Comparison of ENCODE assay signal across 1 cellular context in the genomic region with DNA sequence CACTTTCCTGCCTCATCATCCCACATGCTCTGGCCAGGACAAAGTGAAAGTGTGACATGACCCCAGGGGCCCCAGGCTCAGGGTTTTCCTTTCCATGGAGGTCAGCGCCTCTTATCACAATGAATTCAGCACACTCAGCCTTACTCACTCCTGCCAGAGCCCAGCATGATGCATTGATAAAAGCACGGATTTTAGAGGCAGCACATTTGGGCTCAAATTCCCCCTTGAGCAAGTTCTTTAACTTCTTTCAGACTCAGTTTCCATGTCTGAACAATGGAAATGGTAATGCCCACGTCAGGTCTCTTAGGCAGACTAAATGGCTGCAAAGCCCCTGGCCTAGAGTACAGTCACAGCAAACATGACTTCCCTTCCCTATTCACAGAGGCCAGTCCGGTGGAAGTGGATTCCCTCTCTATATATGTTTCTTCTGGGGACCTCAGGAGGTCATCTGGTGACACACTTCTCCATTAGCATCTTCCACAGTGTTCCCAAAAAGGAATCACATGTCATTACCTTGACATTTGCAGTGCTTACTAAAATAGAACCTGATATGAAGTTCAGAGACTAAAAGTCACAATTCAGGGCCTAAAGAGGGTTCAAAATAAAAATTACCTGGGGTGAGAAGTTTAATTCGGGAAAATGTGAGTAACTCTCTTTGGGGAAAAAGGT.
A peak's percentile ranks its signal among the peaks of the same experiment; 100 is the strongest.
TF ChIP-seq lines count a peak whose summit lies in the region.

No MANE protein-coding gene starts in this region.

TF ChIP-seq in K562, 482 proteins besides CTCF, POLR2A, EP300 and RAD21 (continued from another document):
- TF ChIP-seq NR2C1 (IDR thresholded peaks at IDR 0.05): no peak
- TF ChIP-seq NR2C1 (tag; IDR thresholded peaks at IDR 0.05): peak; percentile 91
- TF ChIP-seq FOSL1 (tag; conservative IDR thresholded peaks at IDR 0.05): peak; percentile 93
- TF ChIP-seq, protein P1, sequence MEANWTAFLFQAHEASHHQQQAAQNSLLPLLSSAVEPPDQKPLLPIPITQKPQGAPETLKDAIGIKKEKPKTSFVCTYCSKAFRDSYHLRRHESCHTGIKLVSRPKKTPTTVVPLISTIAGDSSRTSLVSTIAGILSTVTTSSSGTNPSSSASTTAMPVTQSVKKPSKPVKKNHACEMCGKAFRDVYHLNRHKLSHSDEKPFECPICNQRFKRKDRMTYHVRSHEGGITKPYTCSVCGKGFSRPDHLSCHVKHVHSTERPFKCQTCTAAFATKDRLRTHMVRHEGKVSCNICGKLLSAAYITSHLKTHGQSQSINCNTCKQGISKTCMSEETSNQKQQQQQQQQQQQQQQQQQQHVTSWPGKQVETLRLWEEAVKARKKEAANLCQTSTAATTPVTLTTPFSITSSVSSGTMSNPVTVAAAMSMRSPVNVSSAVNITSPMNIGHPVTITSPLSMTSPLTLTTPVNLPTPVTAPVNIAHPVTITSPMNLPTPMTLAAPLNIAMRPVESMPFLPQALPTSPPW (CRISPR knock-in tag; IDR thresholded peaks at IDR 0.05): no peak
- TF ChIP-seq BACH1 (tag; IDR thresholded peaks at IDR 0.05): peak; percentile 30; the same call in 1 of the 2 replicates
- TF ChIP-seq KAT2B (IDR thresholded peaks at IDR 0.05; ENCODE audit: low read depth, low read length): no peak
- TF ChIP-seq RCOR1 (IDR thresholded peaks at IDR 0.05; ENCODE audit: borderline replicate concordance in 1 of 2, low read depth in 2 of 2, low read length in 2 of 2): peak in 1 of 2 experiments; percentile 77; a peak in 2 of 4 replicates
- no peak for TF ChIP-seq JUND (IDR thresholded peaks at IDR 0.05; ENCODE audit: borderline replicate concordance, low read depth, low read length)
- peak; percentile 42; the same call in 1 of the 3 replicates for TF ChIP-seq JUND (tag; IDR thresholded peaks at IDR 0.05; ENCODE audit: borderline replicate concordance, low read depth, low read length)
- no peak for TF ChIP-seq KLF1 (tag; IDR thresholded peaks at IDR 0.05)
- TF ChIP-seq SMARCA4 (IDR thresholded peaks at IDR 0.05): no peak; the same call in 1 of the 2 replicates
- peak; percentile 33; the same call in 1 of the 2 replicates for TF ChIP-seq NCOR1 (IDR thresholded peaks at IDR 0.05)
- TF ChIP-seq, protein P2, sequence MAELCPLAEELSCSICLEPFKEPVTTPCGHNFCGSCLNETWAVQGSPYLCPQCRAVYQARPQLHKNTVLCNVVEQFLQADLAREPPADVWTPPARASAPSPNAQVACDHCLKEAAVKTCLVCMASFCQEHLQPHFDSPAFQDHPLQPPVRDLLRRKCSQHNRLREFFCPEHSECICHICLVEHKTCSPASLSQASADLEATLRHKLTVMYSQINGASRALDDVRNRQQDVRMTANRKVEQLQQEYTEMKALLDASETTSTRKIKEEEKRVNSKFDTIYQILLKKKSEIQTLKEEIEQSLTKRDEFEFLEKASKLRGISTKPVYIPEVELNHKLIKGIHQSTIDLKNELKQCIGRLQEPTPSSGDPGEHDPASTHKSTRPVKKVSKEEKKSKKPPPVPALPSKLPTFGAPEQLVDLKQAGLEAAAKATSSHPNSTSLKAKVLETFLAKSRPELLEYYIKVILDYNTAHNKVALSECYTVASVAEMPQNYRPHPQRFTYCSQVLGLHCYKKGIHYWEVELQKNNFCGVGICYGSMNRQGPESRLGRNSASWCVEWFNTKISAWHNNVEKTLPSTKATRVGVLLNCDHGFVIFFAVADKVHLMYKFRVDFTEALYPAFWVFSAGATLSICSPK (IDR thresholded peaks at IDR 0.05; ENCODE audit: borderline replicate concordance): no peak
- TF ChIP-seq ZNF165 (CRISPR knock-in tag; IDR thresholded peaks at IDR 0.05; ENCODE audit: borderline replicate concordance): no peak
- no peak for TF ChIP-seq SMARCC2 (IDR thresholded peaks at IDR 0.05; ENCODE audit: low read depth)
- TF ChIP-seq U2AF1 (optimal IDR thresholded peaks at IDR 0.05; ENCODE audit: low read depth, low read length): no peak
- peak; percentile 62 for TF ChIP-seq MAFG (tag; conservative IDR thresholded peaks at IDR 0.05)
- no peak for TF ChIP-seq KDM5B (IDR thresholded peaks at IDR 0.05; ENCODE audit: insufficient replicate concordance, low read depth, low read length)
- TF ChIP-seq TAL1 (IDR thresholded peaks at IDR 0.05): peak; percentile 22; the same call in 1 of the 2 replicates
- TF ChIP-seq TCF3 (CRISPR knock-in tag; IDR thresholded peaks at IDR 0.05): peak; percentile 46; the same call in 1 of the 2 replicates
- TF ChIP-seq DPF2 (IDR thresholded peaks at IDR 0.05): 0 out of 2 replicates have a peak, but pooled peaks have one; percentile 24
- TF ChIP-seq ZKSCAN1 (IDR thresholded peaks at IDR 0.05; ENCODE audit: low read depth, low read length): no peak
- no peak for TF ChIP-seq ZNF589 (CRISPR knock-in tag; IDR thresholded peaks at IDR 0.05; ENCODE audit: low read depth)
- no peak for TF ChIP-seq RBM34 (IDR thresholded peaks at IDR 0.05; ENCODE audit: borderline replicate concordance, insufficient read depth, low read length)
- TF ChIP-seq, protein P3, sequence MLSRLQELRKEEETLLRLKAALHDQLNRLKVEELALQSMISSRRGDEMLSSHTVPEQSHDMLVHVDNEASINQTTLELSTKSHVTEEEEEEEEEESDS (CRISPR knock-in tag; IDR thresholded peaks at IDR 0.05): no peak
- TF ChIP-seq NR2F6 (CRISPR knock-in tag; IDR thresholded peaks at IDR 0.05): no peak
- no peak for TF ChIP-seq ZNF696 (CRISPR knock-in tag; conservative IDR thresholded peaks at IDR 0.05)
- TF ChIP-seq FOS (IDR thresholded peaks at IDR 0.05; ENCODE audit: extremely low read depth, insufficient read length): no peak
- TF ChIP-seq, protein P4, sequence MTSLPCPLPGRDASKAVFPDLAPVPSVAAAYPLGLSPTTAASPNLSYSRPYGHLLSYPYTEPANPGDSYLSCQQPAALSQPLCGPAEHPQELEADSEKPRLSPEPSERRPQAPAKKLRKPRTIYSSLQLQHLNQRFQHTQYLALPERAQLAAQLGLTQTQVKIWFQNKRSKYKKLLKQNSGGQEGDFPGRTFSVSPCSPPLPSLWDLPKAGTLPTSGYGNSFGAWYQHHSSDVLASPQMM (CRISPR knock-in tag; IDR thresholded peaks at IDR 0.05): no peak
- peak; percentile 56 for TF ChIP-seq ARID1B (IDR thresholded peaks at IDR 0.05)
- TF ChIP-seq NR4A1 (CRISPR knock-in tag; IDR thresholded peaks at IDR 0.05): no peak
- TF ChIP-seq NR4A1 (tag; IDR thresholded peaks at IDR 0.05): 0 out of 2 replicates have a peak, but pooled peaks have one; percentile 43
- no peak for TF ChIP-seq MEF2A (IDR thresholded peaks at IDR 0.05; ENCODE audit: control insufficient read depth, low read depth, low read length)
- TF ChIP-seq CBFA2T3 (IDR thresholded peaks at IDR 0.05): peak; percentile 63
- no peak for TF ChIP-seq NELFE (IDR thresholded peaks at IDR 0.05; ENCODE audit: insufficient read depth, insufficient read length)
- TF ChIP-seq LCOR (CRISPR knock-in tag; IDR thresholded peaks at IDR 0.05): 0 out of 2 replicates have a peak, but pooled peaks have one; percentile 29
- TF ChIP-seq ZNF282 (CRISPR knock-in tag; IDR thresholded peaks at IDR 0.05): no peak
- no peak for TF ChIP-seq RBM15 (IDR thresholded peaks at IDR 0.05; ENCODE audit: insufficient read depth, low read length)
- no peak for TF ChIP-seq NR2C2 (CRISPR knock-in tag; IDR thresholded peaks at IDR 0.05)
- peak; percentile 84 for TF ChIP-seq NR2C2 (tag; IDR thresholded peaks at IDR 0.05)
- TF ChIP-seq, protein P5, sequence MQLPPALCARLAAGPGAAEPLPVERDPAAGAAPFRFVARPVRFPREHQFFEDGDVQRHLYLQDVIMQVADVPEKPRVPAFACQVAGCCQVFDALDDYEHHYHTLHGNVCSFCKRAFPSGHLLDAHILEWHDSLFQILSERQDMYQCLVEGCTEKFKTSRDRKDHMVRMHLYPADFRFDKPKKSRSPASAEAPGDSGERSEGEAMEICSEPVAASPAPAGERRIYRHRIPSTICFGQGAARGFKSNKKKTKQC (CRISPR knock-in tag; IDR thresholded peaks at IDR 0.05): no peak
- TF ChIP-seq KLF13 (tag; IDR thresholded peaks at IDR 0.05; ENCODE audit: borderline replicate concordance, low read depth): no peak
- TF ChIP-seq ESRRA (IDR thresholded peaks at IDR 0.05; ENCODE audit: borderline replicate concordance, low read depth): no peak
- no peak for TF ChIP-seq MECOM (CRISPR knock-in tag; IDR thresholded peaks at IDR 0.05)
- TF ChIP-seq KDM1A (IDR thresholded peaks at IDR 0.05): peak; percentile 59 to 66; a peak in 2 of 4 replicates
- TF ChIP-seq MCM5 (IDR thresholded peaks at IDR 0.05; ENCODE audit: low read depth): no peak
- TF ChIP-seq L3MBTL2 (IDR thresholded peaks at IDR 0.05): 0 out of 2 replicates have a peak, but pooled peaks have one; percentile 57
- TF ChIP-seq, protein P6, sequence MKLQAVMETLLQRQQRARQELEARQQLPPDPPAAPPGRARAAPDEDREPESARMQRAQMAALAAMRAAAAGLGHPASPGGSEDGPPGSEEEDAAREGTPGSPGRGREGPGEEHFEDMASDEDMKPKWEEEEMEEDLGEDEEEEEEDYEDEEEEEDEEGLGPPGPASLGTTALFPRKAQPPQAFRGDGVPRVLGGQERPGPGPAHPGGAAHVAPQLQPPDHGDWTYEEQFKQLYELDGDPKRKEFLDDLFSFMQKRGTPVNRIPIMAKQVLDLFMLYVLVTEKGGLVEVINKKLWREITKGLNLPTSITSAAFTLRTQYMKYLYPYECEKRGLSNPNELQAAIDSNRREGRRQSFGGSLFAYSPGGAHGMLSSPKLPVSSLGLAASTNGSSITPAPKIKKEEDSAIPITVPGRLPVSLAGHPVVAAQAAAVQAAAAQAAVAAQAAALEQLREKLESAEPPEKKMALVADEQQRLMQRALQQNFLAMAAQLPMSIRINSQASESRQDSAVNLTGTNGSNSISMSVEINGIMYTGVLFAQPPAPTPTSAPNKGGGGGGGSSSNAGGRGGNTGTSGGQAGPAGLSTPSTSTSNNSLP (IDR thresholded peaks at IDR 0.05; ENCODE audit: borderline replicate concordance, low read depth, low read length): no peak
- TF ChIP-seq ZZZ3 (IDR thresholded peaks at IDR 0.05): no peak
